ENCODE assay signal across 26 cellular contexts in genomic region chr2:86446060-86446459, GRCh38. TPM values are rescaled to one million over a fixed set of nuclear protein-coding genes. Genes with fewer than 3 reads are reported as not detected.
DNase-seq lines count a peak whose midpoint lies in the region; ATAC-seq, FAIRE-seq and TF ChIP-seq lines count a peak whose summit lies in the region.
"Had no signal": no experiment of that assay in that cellular context is flagged by ENCODE, and none has a peak within 500 bp of the region (broad histone marks: within the 10 kb centered on the region; RNA-seq: fewer than 3 reads in every experiment).

No MANE protein-coding gene starts in this region.

- H3K27me3 Mint-ChIP-seq in activated CD4-positive, alpha-beta memory T cell treated with anti-CD3 and anti-CD28 coated beads for 36 hours: no peaks in the 10 kb centered on the region
- no peaks in the 10 kb centered on the region for H3K27me3 Mint-ChIP-seq in activated CD4-positive, alpha-beta memory T cell treated with anti-CD3 and anti-CD28 coated beads, Interleukin-2, amount 10 ng/mL, durations not matched to agents 7 days and 5 days
- H3K27me3 Mint-ChIP-seq: activated CD4-positive, alpha-beta T cell treated with anti-CD3 and anti-CD28 coated beads, Interleukin-2, amount 10 ng/mL, durations not matched to agents 24 days and 14 days; dendritic cell treated with granulocyte-macrophage colony-stimulating factor and Interleukin-4, amounts not matched to agents 40 ng/mL and 50 ng/mL, for 4 days; memory B cell; T-helper 17 cell had no signal

- H3K4me3 ChIP-seq in bronchial epithelial cell (ENCODE audit: low read depth, low read length): no peak overlapping the region
- H3K4me3 ChIP-seq in liver (ENCODE audit: low read depth in 1 of 3, low read length in 3 of 3): no peak overlapping the region
- H3K4me3 ChIP-seq: psoas muscle, upper lobe of left lung had no signal

- peak overlapping the region; percentile 25 for H3K27ac Mint-ChIP-seq in activated CD4-positive, alpha-beta memory T cell treated with anti-CD3 and anti-CD28 coated beads for 36 hours
- H3K27ac Mint-ChIP-seq in activated CD4-positive, alpha-beta memory T cell treated with anti-CD3 and anti-CD28 coated beads, Interleukin-2, amount 10 ng/mL, durations not matched to agents 7 days and 5 days: no peak overlapping the region
- H3K27ac Mint-ChIP-seq: dendritic cell treated with granulocyte-macrophage colony-stimulating factor and Interleukin-4, amounts not matched to agents 40 ng/mL and 50 ng/mL, for 4 days; memory B cell had no signal

- CTCF ChIA-PET in activated CD4-positive, alpha-beta memory T cell treated with anti-CD3 and anti-CD28 coated beads for 36 hours (lab: Charles Lee): no interaction called here
- CTCF ChIA-PET in activated CD4-positive, alpha-beta memory T cell treated with anti-CD3 and anti-CD28 coated beads, Interleukin-2, amount 10 ng/mL, durations not matched to agents 7 days and 5 days (lab: Charles Lee): interaction anchor here (1.0 kb wide), 1 partner anchor 163 kb away, joined by 3 read pairs; no protein-coding TSS in a partner anchor

- peaks cover 55% of the 10 kb centered on the region for H3K36me3 Mint-ChIP-seq in activated CD4-positive, alpha-beta memory T cell treated with anti-CD3 and anti-CD28 coated beads for 36 hours
- H3K36me3 Mint-ChIP-seq in activated CD4-positive, alpha-beta memory T cell treated with anti-CD3 and anti-CD28 coated beads, Interleukin-2, amount 10 ng/mL, durations not matched to agents 7 days and 5 days (ENCODE audit: low read depth): peaks cover 83% of the 10 kb centered on the region

- no peak overlapping the region for H3K4me3 Mint-ChIP-seq in activated CD4-positive, alpha-beta memory T cell treated with anti-CD3 and anti-CD28 coated beads for 36 hours
- H3K4me3 Mint-ChIP-seq in activated CD4-positive, alpha-beta memory T cell treated with anti-CD3 and anti-CD28 coated beads, Interleukin-2, amount 10 ng/mL, durations not matched to agents 7 days and 5 days: no peak overlapping the region
- H3K4me3 Mint-ChIP-seq: memory B cell had no signal

- TF ChIP-seq CTCF in bronchial epithelial cell (IDR thresholded peaks at IDR 0.05; ENCODE audit: insufficient read depth, low read length, severe bottlenecking) (no peak), liver (IDR thresholded peaks at IDR 0.05; ENCODE audit: low read depth, low read length, missing input control) (no peak)

- no peak for ATAC-seq in HG02678 (IDR thresholded peaks at IDR 0.05; ENCODE audit: unreplicated experiment)
- ATAC-seq: psoas muscle, T-helper 17 cell had no signal

- DNase-seq in activated CD4-positive, alpha-beta memory T cell treated with anti-CD3 and anti-CD28 coated beads for 36 hours: no peak
- DNase-seq in activated CD4-positive, alpha-beta memory T cell treated with anti-CD3 and anti-CD28 coated beads, Interleukin-2, amount 10 ng/mL, durations not matched to agents 7 days and 5 days: no peak
- DNase-seq in LHCN-M2 (ENCODE audit: low read depth) (peak; percentile 5), bronchial epithelial cell (ENCODE audit: low read depth) (peak; percentile 61), HT-29 (ENCODE audit: low spot score) (no peak), substantia nigra (lab: John Stamatoyannopoulos, UW) (no peak)
- DNase-seq: activated CD4-positive, alpha-beta T cell treated with anti-CD3 and anti-CD28 coated beads, Interleukin-2, amount 10 ng/mL, durations not matched to agents 24 days and 14 days; activated CD8-positive, alpha-beta memory T cell treated with anti-CD3 and anti-CD28 coated beads, Interleukin-2, amount 50 U/mL, for 48 hours; activated gamma-delta T cell; AML-193; amygdala; GDM1; NCI-H1105 treated with DMSO at 0.1 percent for 48 hours; NCI-H2029; NCI-H69; psoas muscle; T-helper 17 cell; upper lobe of left lung had no signal

- WGBS in liver: 82% methylated on average over 2 of the region's 2 CpGs

- no peaks in the 10 kb centered on the region for H3K9me3 Mint-ChIP-seq in activated CD4-positive, alpha-beta memory T cell treated with anti-CD3 and anti-CD28 coated beads for 36 hours
- no peaks in the 10 kb centered on the region for H3K9me3 Mint-ChIP-seq in activated CD4-positive, alpha-beta memory T cell treated with anti-CD3 and anti-CD28 coated beads, Interleukin-2, amount 10 ng/mL, durations not matched to agents 7 days and 5 days
- H3K9me3 Mint-ChIP-seq: activated CD4-positive, alpha-beta T cell treated with anti-CD3 and anti-CD28 coated beads, Interleukin-2, amount 10 ng/mL, durations not matched to agents 24 days and 14 days; dendritic cell treated with granulocyte-macrophage colony-stimulating factor and Interleukin-4, amounts not matched to agents 40 ng/mL and 50 ng/mL, for 4 days; memory B cell had no signal

- intact Hi-C loops in activated CD4-positive, alpha-beta memory T cell treated with anti-CD3 and anti-CD28 coated beads for 36 hours (cut with micrococcal nuclease): loop anchor here (10.0 kb wide), 1 partner anchor 831 kb away; the partner anchor contains the start of genes C2orf68 and USP39

- POLR2A ChIA-PET in activated CD4-positive, alpha-beta memory T cell treated with anti-CD3 and anti-CD28 coated beads for 36 hours (lab: Charles Lee): interaction anchor here (0.6 kb wide), 1 partner anchor 9 kb away, joined by 4 read pairs; no protein-coding TSS in a partner anchor
- POLR2A ChIA-PET in activated CD4-positive, alpha-beta memory T cell treated with anti-CD3 and anti-CD28 coated beads, Interleukin-2, amount 10 ng/mL, durations not matched to agents 7 days and 5 days (lab: Charles Lee): no interaction called here

- TF ChIP-seq RAD21 in liver (IDR thresholded peaks at IDR 0.05): no peak

- H3K4me1 ChIP-seq in liver (ENCODE audit: control insufficient read depth in 4 of 4, insufficient read depth in 4 of 4, low read length in 3 of 4): peaks cover 0 to 17% (median 9%) of the 10 kb centered on the region in 4 donors

- FAIRE-seq in bronchial epithelial cell (lab: Jason Lieb, UNC): no peak
- FAIRE-seq: endometrium, HTR-8/SVneo had no signal

- H3K9me3 ChIP-seq in liver (ENCODE audit: control insufficient read depth in 4 of 4, low read length in 3 of 4): no peaks in the 10 kb centered on the region
- H3K9me3 ChIP-seq: neutrophil, psoas muscle, upper lobe of left lung had no signal

- peaks cover 19% of the 10 kb centered on the region for H3K36me3 ChIP-seq in bronchial epithelial cell (ENCODE audit: control insufficient read depth, insufficient read depth, low read length)
- peaks cover 2 to 18% (median 10%) of the 10 kb centered on the region in 4 donors for H3K36me3 ChIP-seq in liver (ENCODE audit: control insufficient read depth in 4 of 4, insufficient read depth in 3 of 4, low read depth in 1 of 4, low read length in 3 of 4)

- H3K4me1 Mint-ChIP-seq in activated CD4-positive, alpha-beta memory T cell treated with anti-CD3 and anti-CD28 coated beads for 36 hours (ENCODE audit: low read depth): peaks cover 77% of the 10 kb centered on the region
- peaks cover 65% of the 10 kb centered on the region for H3K4me1 Mint-ChIP-seq in activated CD4-positive, alpha-beta memory T cell treated with anti-CD3 and anti-CD28 coated beads, Interleukin-2, amount 10 ng/mL, durations not matched to agents 7 days and 5 days

- H3K27ac ChIP-seq in liver (ENCODE audit: low read depth in 1 of 2, low read length in 2 of 2): peak overlapping the region in 1 of 2 donors; percentile 56
- no peak overlapping the region for H3K27ac ChIP-seq in substantia nigra (ENCODE audit: low read depth, low read length, poor library complexity, severe bottlenecking)
- H3K27ac ChIP-seq: neutrophil, psoas muscle, RWPE1 had no signal

- H3K27me3 ChIP-seq in bronchial epithelial cell (ENCODE audit: control insufficient read depth, insufficient read depth, low read length): no peaks in the 10 kb centered on the region
- H3K27me3 ChIP-seq in liver (ENCODE audit: control insufficient read depth in 4 of 4, insufficient read depth in 4 of 4, low read length in 3 of 4): no peaks in the 10 kb centered on the region
- H3K27me3 ChIP-seq: neutrophil, upper lobe of left lung had no signal

- H3K9ac ChIP-seq in liver (ENCODE audit: low read depth in 1 of 2, low read length in 2 of 2): no peak overlapping the region

TF ChIP-seq in liver, 16 proteins besides CTCF, POLR2A, EP300 and RAD21 (continues in another document):
- TF ChIP-seq HNF4A (conservative IDR thresholded peaks at IDR 0.05) (peak; percentile 57 to 91), SP1 (IDR thresholded peaks at IDR 0.05) (peak; percentile 23), EGR1 (IDR thresholded peaks at IDR 0.05; ENCODE audit: low read depth in 2 of 2) (no peak), NR2F2 (IDR thresholded peaks at IDR 0.05) (no peak), FOXA1 (IDR thresholded peaks at IDR 0.05) (no peak), YY1 (IDR thresholded peaks at IDR 0.05) (peak; percentile 25), RXRA (IDR thresholded peaks at IDR 0.05) (peak in 1 of 2 donors; percentile 63), JUND (IDR thresholded peaks at IDR 0.05) (peak; percentile 68 to 94)
- TF ChIP-seq, protein P1, sequence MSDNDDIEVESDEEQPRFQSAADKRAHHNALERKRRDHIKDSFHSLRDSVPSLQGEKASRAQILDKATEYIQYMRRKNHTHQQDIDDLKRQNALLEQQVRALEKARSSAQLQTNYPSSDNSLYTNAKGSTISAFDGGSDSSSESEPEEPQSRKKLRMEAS (IDR thresholded peaks at IDR 0.05): peak; percentile 33
- TF ChIP-seq, protein P2, sequence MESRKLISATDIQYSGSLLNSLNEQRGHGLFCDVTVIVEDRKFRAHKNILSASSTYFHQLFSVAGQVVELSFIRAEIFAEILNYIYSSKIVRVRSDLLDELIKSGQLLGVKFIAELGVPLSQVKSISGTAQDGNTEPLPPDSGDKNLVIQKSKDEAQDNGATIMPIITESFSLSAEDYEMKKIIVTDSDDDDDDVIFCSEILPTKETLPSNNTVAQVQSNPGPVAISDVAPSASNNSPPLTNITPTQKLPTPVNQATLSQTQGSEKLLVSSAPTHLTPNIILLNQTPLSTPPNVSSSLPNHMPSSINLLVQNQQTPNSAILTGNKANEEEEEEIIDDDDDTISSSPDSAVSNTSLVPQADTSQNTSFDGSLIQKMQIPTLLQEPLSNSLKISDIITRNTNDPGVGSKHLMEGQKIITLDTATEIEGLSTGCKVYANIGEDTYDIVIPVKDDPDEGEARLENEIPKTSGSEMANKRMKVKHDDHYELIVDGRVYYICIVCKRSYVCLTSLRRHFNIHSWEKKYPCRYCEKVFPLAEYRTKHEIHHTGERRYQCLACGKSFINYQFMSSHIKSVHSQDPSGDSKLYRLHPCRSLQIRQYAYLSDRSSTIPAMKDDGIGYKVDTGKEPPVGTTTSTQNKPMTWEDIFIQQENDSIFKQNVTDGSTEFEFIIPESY (IDR thresholded peaks at IDR 0.05): no peak

RNA-seq across cellular contexts. Expression of gene KDM3A, which starts 4.9 kb away (rescaled TPM):
- total RNA-seq in activated CD4-positive, alpha-beta memory T cell treated with anti-CD3 and anti-CD28 coated beads for 36 hours: 10 to 100 TPM; 55.6 to 64.9 TPM
- 10 to 100 TPM; 81.9 to 91.8 TPM for total RNA-seq in activated CD4-positive, alpha-beta memory T cell treated with anti-CD3 and anti-CD28 coated beads, Interleukin-2, amount 10 ng/mL, durations not matched to agents 7 days and 5 days
- 18.9 and 20.4 TPM in 2 replicates for total RNA-seq in LHCN-M2 (2014; rRNA removed)
- 7.8 TPM for polyA plus RNA-seq in LHCN-M2 (2012)
- total RNA-seq in bronchial epithelial cell: 27.4 and 47.5 TPM in 2 replicates
- 10 to 100 TPM; 11.2 to 19.8 TPM for total RNA-seq in liver
- polyA plus RNA-seq in liver: 1 to 10 TPM; 3.9 to 5.4 TPM
- total RNA-seq in HT-29 (2014; rRNA removed; shearing (Covaris generic)): 14.3 and 14.6 TPM in 2 replicates

Comparison
In these comparisons a context has a peak if more than half of its experiments do, and no peak if none do; other contexts are left out.
1. DNase-seq: peak in LHCN-M2 (single experiment) and bronchial epithelial cell (single experiment); none in activated CD4-positive, alpha-beta memory T cell treated with anti-CD3 and anti-CD28 coated beads for 36 hours (single experiment), activated CD4-positive, alpha-beta memory T cell treated with anti-CD3 and anti-CD28 coated beads, Interleukin-2, amount 10 ng/mL, durations not matched to agents 7 days and 5 days (single experiment), HT-29 (single experiment) and substantia nigra (0 of 49).